In genomic region chr10:24115403-24115802, GRCh38 we compare ENCODE assay signal across 20 cellular contexts.
DNase-seq lines count a peak whose midpoint lies in the region; ATAC-seq and TF ChIP-seq lines count a peak whose summit lies in the region.
"Had no signal": no experiment of that assay in that cellular context is flagged by ENCODE, and none has a peak within 500 bp of the region (broad histone marks: within the 10 kb centered on the region; RNA-seq: fewer than 3 reads in every experiment).

No MANE protein-coding gene starts in this region.

- no peak overlapping the region for H2BK5ac ChIP-seq in mesendoderm (ENCODE audit: low read length)

- H3K4me1 ChIP-seq in mesendoderm (ENCODE audit: control insufficient read depth, low read depth, low read length) (peaks cover 3% of the 10 kb centered on the region), upper lobe of left lung (peaks cover 0 to 9% (median 3%) of the 10 kb centered on the region in 4 donors)
- H3K4me1 ChIP-seq: BE2C, vagina had no signal

- no peaks in the 10 kb centered on the region for H3K79me1 ChIP-seq in mesendoderm (ENCODE audit: low read length)

- DNase-seq in Right ventricle myocardium inferior (ENCODE audit: missing footprints) (no peak), cardiac septum (ENCODE audit: low spot score) (no peak), Right ventricle myocardium superior (no peak), mesendoderm (no peak), upper lobe of left lung (no peak), NCI-H1092 (lab: John Stamatoyannopoulos, UW) (no peak)
- DNase-seq in stimulated activated CD4-positive, alpha-beta T cell treated with anti-CD3 and anti-CD28 coated beads, Interleukin-2, amount 100 ng/mL, for 24 hours = no peak
- DNase-seq: 8988T; activated CD4-positive, alpha-beta T cell treated with anti-CD3 and anti-CD28 coated beads, Interleukin-2, amount 10 ng/mL, durations not matched to agents 7 days and 5 days; BE2C; hippocampal formation; mesenchymal stem cell; MG63; naive thymus-derived CD8-positive, alpha-beta T cell; NCI-H748 treated with DMSO at 0.1 percent for 48 hours; SIG-M5; T-cell had no signal

- peak in 1 of 4 donors; percentile 29 for TF ChIP-seq POLR2A in upper lobe of left lung (IDR thresholded peaks at IDR 0.05)

- H2BK15ac ChIP-seq in mesendoderm (replicated peaks; ENCODE audit: low read depth) = no peak overlapping the region

- peak in 1 of 4 donors; percentile 77 for TF ChIP-seq EP300 in upper lobe of left lung (IDR thresholded peaks at IDR 0.05)

- H3K18ac ChIP-seq in mesendoderm (ENCODE audit: low read length) = no peak overlapping the region

- no peak overlapping the region for H3K4ac ChIP-seq in mesendoderm (ENCODE audit: low read depth, low read length)

- no peak overlapping the region for H4K8ac ChIP-seq in mesendoderm (ENCODE audit: low read depth, low read length)

- H3K4me2 ChIP-seq in mesendoderm (ENCODE audit: low read length) = no peak overlapping the region

- H2AK5ac ChIP-seq in mesendoderm (ENCODE audit: low read length) = no peak overlapping the region

- no peak overlapping the region for H3K56ac ChIP-seq in mesendoderm (ENCODE audit: low read length)

- H3K9me3 ChIP-seq in upper lobe of left lung = no peaks in the 10 kb centered on the region
- H3K9me3 ChIP-seq: BE2C, MG63, vagina had no signal

- H3K27ac ChIP-seq in mesendoderm (ENCODE audit: low read depth, low read length) (peak overlapping the region; percentile 13), upper lobe of left lung (peak overlapping the region; percentile 8 to 69 (median 48))
- H3K27ac ChIP-seq: vagina had no signal

- peak overlapping the region; percentile 68 for H4K5ac ChIP-seq in mesendoderm (ENCODE audit: low read length)

- H3K79me2 ChIP-seq in mesendoderm (ENCODE audit: control insufficient read depth, insufficient read depth, low read length) = no peaks in the 10 kb centered on the region

- H3K23ac ChIP-seq in mesendoderm (ENCODE audit: low read length) = no peak overlapping the region

- intact Hi-C loops in Right ventricle myocardium inferior (cut with DNase I) = no loop called here
- intact Hi-C loops in cardiac septum (cut with DNase I) = loop anchor here (10.0 kb wide), 1 partner anchor 111 kb away; no protein-coding TSS in a partner anchor
- intact Hi-C loops in Right ventricle myocardium superior (cut with DNase I) = no loop called here

- peak; percentile 58 for ATAC-seq in Right ventricle myocardium inferior
- ATAC-seq in Right ventricle myocardium superior (ENCODE audit: poor library complexity) = peak; percentile 60
- no peak for ATAC-seq in upper lobe of left lung (ENCODE audit: low FRiP score in 2 of 2)
- ATAC-seq in GM18868 (IDR thresholded peaks at IDR 0.05; ENCODE audit: unreplicated experiment) = no peak
- ATAC-seq: activated T-helper 17 cell treated with anti-CD3 and anti-CD28 coated beads, Interleukin-2, amount 50 U/mL, for 72 hours; naive thymus-derived CD8-positive, alpha-beta T cell; T-cell had no signal

- H2BK120ac ChIP-seq in mesendoderm (ENCODE audit: low read depth, low read length) = no peak overlapping the region

- no peaks in the 10 kb centered on the region for H3K36me3 ChIP-seq in mesendoderm (ENCODE audit: control insufficient read depth, insufficient read depth, low read length)
- H3K36me3 ChIP-seq in upper lobe of left lung = no peaks in the 10 kb centered on the region
- H3K36me3 ChIP-seq: BE2C, MG63, vagina had no signal

- H3K9ac ChIP-seq in mesendoderm (ENCODE audit: low read length) = no peak overlapping the region

- WGBS in mesendoderm (ENCODE audit: extremely low coverage, insufficient coverage, low lambda C conversion rate) = no CpG with 5 or more reads among the region's 1 CpG
- WGBS in upper lobe of left lung, 2 donors = 67 to 79% methylated on average over 1 of the region's 1 CpG

- no peak for TF ChIP-seq CTCF in upper lobe of left lung (IDR thresholded peaks at IDR 0.05)

- H3K27me3 ChIP-seq in mesendoderm (ENCODE audit: insufficient read depth, low read length, poor library complexity) (no peaks in the 10 kb centered on the region), upper lobe of left lung (no peaks in the 10 kb centered on the region)
- H3K27me3 ChIP-seq: BE2C, MG63, vagina had no signal

- H3K4me3 ChIP-seq in mesendoderm (ENCODE audit: low read length) (no peak overlapping the region), upper lobe of left lung (no peak overlapping the region)
- H3K4me3 ChIP-seq: MG63, vagina had no signal

Comparison
In these comparisons a context has a peak if more than half of its experiments do, and no peak if none do; other contexts are left out.
1. ATAC-seq: peak in Right ventricle myocardium inferior (single experiment) and Right ventricle myocardium superior (single experiment); none in upper lobe of left lung (0 of 2) and GM18868 (single experiment).